Comparison of ENCODE assay signal across 26 cellular contexts in the genomic region with DNA sequence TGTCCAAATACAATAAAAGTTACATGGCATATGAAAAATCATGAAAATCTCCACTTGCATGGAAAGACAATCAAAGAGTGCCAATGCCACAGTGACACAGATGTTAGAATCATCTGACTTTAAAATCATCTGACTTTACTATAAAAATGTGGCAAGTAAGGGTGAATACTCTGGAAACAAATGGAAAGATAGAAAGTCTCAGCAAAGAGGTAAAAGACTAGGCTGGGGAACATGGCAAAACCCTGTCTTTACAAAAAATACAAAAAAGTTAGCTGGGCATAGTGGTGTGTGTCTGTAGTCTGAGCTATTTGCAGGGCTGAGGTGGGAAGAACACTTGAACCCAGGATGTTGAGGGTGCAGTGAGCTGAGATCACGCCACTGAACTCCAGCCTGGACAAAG. TPM values are rescaled to one million over a fixed set of nuclear protein-coding genes. Genes with fewer than 3 reads are reported as not detected.
"Had no signal": no experiment of that assay in that cellular context is flagged by ENCODE, and none has a peak within 500 bp of the region (broad histone marks: within the 10 kb centered on the region; RNA-seq: fewer than 3 reads in every experiment).

No MANE protein-coding gene starts in this region.

- H3K4me3 Mint-ChIP-seq: activated CD4-positive, alpha-beta memory T cell treated with anti-CD3 and anti-CD28 coated beads, Interleukin-2, amount 10 ng/mL, durations not matched to agents 7 days and 5 days; activated CD8-positive, alpha-beta memory T cell treated with anti-CD3 and anti-CD28 coated beads, Interleukin-2, amount 10 ng/mL, durations not matched to agents 7 days and 5 days; activated naive CD4-positive, alpha-beta T cell treated with anti-CD3 and anti-CD28 coated beads, Interleukin-2, amount 10 ng/mL, durations not matched to agents 7 days and 5 days; activated naive CD8-positive, alpha-beta T cell; activated naive CD8-positive, alpha-beta T cell treated with anti-CD3 and anti-CD28 coated beads, Interleukin-2, amount 50 U/mL, for 24 hours; brain; T-cell; T-helper 17 cell had no signal

- H3K27me3 Mint-ChIP-seq: activated CD8-positive, alpha-beta memory T cell treated with anti-CD3 and anti-CD28 coated beads, Interleukin-2, amount 10 ng/mL, durations not matched to agents 7 days and 5 days; activated naive CD8-positive, alpha-beta T cell; activated naive CD8-positive, alpha-beta T cell treated with anti-CD3 and anti-CD28 coated beads, Interleukin-2, amount 50 U/mL, for 24 hours had no signal

- H3K27ac ChIP-seq: KMS-11, PC-9, RWPE1, WERI-Rb-1 had no signal

- ATAC-seq: activated CD8-positive, alpha-beta memory T cell treated with anti-CD3 and anti-CD28 coated beads, Interleukin-2, amount 10 ng/mL, durations not matched to agents 7 days and 5 days; activated naive CD8-positive, alpha-beta T cell treated with anti-CD3 and anti-CD28 coated beads, Interleukin-2, amount 50 U/mL, for 24 hours; Right ventricle myocardium inferior; T-cell had no signal

- H3K9ac ChIP-seq: KMS-11 had no signal

- H3K27ac Mint-ChIP-seq: activated CD4-positive, alpha-beta memory T cell treated with anti-CD3 and anti-CD28 coated beads, Interleukin-2, amount 10 ng/mL, durations not matched to agents 7 days and 5 days; activated CD8-positive, alpha-beta memory T cell treated with anti-CD3 and anti-CD28 coated beads, Interleukin-2, amount 10 ng/mL, durations not matched to agents 7 days and 5 days; activated naive CD4-positive, alpha-beta T cell treated with anti-CD3 and anti-CD28 coated beads, Interleukin-2, amount 10 ng/mL, durations not matched to agents 7 days and 5 days; activated naive CD8-positive, alpha-beta T cell; activated naive CD8-positive, alpha-beta T cell treated with anti-CD3 and anti-CD28 coated beads, Interleukin-2, amount 50 U/mL, for 24 hours; T-cell; T-helper 17 cell had no signal

- DNase-seq: activated CD4-positive, alpha-beta T cell treated with anti-CD3 and anti-CD28 coated beads for 1 hour; MM.1S; NCI-H1092; NCI-H1436 treated with DMSO at 0.1 percent for 48 hours; NCI-H187; NCI-H2029 treated with DMSO at 0.1 percent for 48 hours; NCI-H2107; NCI-H510A; NCI-H748 treated with DMSO at 0.1 percent for 48 hours; SIG-M5 had no signal

- H3K4me1 Mint-ChIP-seq: activated CD4-positive, alpha-beta memory T cell treated with anti-CD3 and anti-CD28 coated beads, Interleukin-2, amount 10 ng/mL, durations not matched to agents 7 days and 5 days; activated CD8-positive, alpha-beta memory T cell treated with anti-CD3 and anti-CD28 coated beads, Interleukin-2, amount 10 ng/mL, durations not matched to agents 7 days and 5 days; activated naive CD4-positive, alpha-beta T cell treated with anti-CD3 and anti-CD28 coated beads, Interleukin-2, amount 10 ng/mL, durations not matched to agents 7 days and 5 days; activated naive CD8-positive, alpha-beta T cell treated with anti-CD3 and anti-CD28 coated beads, Interleukin-2, amount 50 U/mL, for 24 hours; T-cell had no signal

- H3K4me3 ChIP-seq: PC-9 had no signal

RNA-seq across cellular contexts. Expression of a gene that starts 38.2 kb away (rescaled TPM):
- total RNA-seq: activated CD4-positive, alpha-beta memory T cell treated with anti-CD3 and anti-CD28 coated beads, Interleukin-2, amount 10 ng/mL, durations not matched to agents 7 days and 5 days; activated CD8-positive, alpha-beta memory T cell treated with anti-CD3 and anti-CD28 coated beads, Interleukin-2, amount 10 ng/mL, durations not matched to agents 7 days and 5 days; bronchial epithelial cell; LHCN-M2; SK-MEL-5; T-cell; T-helper 17 cell had no signal
